Comparison of ENCODE assay signal across 8 cellular contexts in the genomic region with DNA sequence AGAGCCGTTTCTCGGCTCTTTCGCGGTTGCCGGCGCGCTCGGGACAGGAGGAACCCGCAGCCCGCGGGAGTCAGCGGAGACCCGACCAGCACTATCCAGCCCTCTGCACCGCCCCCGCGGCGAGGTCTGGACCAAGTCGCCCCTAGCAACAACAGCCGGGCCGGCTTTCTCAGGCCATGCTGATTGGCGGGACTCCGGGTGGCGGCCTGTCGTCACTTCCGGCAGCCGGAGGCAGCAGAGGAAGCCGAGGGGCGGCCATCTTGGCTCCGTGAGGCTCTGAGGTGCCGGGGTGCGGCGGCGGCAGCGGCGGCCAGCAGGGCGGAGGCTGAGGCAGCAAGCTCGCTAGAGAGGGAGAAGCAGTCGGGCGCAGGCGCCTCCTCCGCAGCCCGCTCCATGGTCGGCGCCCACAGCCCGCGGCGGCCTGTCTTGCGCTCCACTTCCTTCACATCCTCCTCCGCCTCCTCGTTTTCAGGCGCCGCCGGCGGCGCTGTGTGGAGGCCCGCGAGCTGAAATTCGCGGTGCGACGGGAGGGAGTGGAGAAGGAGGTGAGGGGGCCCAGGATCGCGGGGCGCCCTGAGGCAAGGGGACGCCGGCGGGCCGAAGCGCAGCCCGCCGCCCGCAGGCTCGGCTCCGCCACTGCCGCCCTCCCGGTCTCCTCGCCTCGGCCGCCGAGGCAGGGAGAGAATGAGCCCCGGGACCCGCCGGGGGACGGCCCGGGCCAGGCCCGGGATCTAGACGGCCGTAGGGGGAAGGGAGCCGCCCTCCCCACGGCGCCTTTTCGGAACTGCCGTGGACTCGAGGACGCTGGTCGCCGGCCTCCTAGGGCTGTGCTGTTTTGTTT. TPM values are rescaled to one million over a fixed set of nuclear protein-coding genes. Genes with fewer than 3 reads are reported as not detected.
DNase-seq lines count a peak whose midpoint lies in the region; ATAC-seq and TF ChIP-seq lines count a peak whose summit lies in the region.

Gene MARK3 (plus strand): TSS at position 263 of the 841 bp plus-strand sequence. CDS start 615 bp downstream, outside the sequence.

- no peaks in the 10 kb centered on the region for H3K27me3 ChIP-seq in fibroblast of lung (ENCODE audit: control insufficient read depth, insufficient read depth, low read length)
- H3K27me3 ChIP-seq in naive thymus-derived CD4-positive, alpha-beta T cell (ENCODE audit: control insufficient read depth in 2 of 2, insufficient read depth in 2 of 2, low read length in 2 of 2): no peaks in the 10 kb centered on the region

- DNase-seq in ELF-1 (ENCODE audit: low read depth, low spot score): peak; percentile 98
- DNase-seq in H4 (ENCODE audit: low spot score): peak; percentile 92
- peak; percentile 84 for DNase-seq in LNCaP clone FGC (ENCODE audit: low read depth)
- DNase-seq in RWPE1 (ENCODE audit: low spot score): peak; percentile 97
- peak; percentile 95 to 96 for DNase-seq in fibroblast of lung (ENCODE audit: low read depth in 2 of 2)
- DNase-seq in naive thymus-derived CD4-positive, alpha-beta T cell: peak; percentile 92 to 96 (median 95)
- DNase-seq in stimulated activated naive B cell treated with anti-CD40 and anti-IgM and Interleukin-4, amounts not matched to agents 10 μg/mL and 1 μg/mL and 100 μg/mL, for 72 hours: peak; percentile 97

- H3K27me3 Mint-ChIP-seq in activated T-helper 17 cell treated with anti-CD3 and anti-CD28 coated beads, Interleukin-2, amount 50 U/mL, for 72 hours: peaks cover 4% of the 10 kb centered on the region
- H3K27me3 Mint-ChIP-seq in naive thymus-derived CD4-positive, alpha-beta T cell: peaks cover 0 to 13% (median 9%) of the 10 kb centered on the region in 5 donors
- peaks cover 11 to 14% of the 10 kb centered on the region in 2 donors for H3K27me3 Mint-ChIP-seq in stimulated activated naive B cell treated with anti-CD40 and anti-IgM and Interleukin-4, amounts not matched to agents 10 μg/mL and 1 μg/mL and 100 μg/mL, for 72 hours

- H3K36me3 ChIP-seq in fibroblast of lung (ENCODE audit: control insufficient read depth, insufficient read depth, low read length): no peaks in the 10 kb centered on the region
- H3K36me3 ChIP-seq in naive thymus-derived CD4-positive, alpha-beta T cell (ENCODE audit: control insufficient read depth in 2 of 3, insufficient read depth in 3 of 3, low read length in 3 of 3): no peaks in the 10 kb centered on the region

- peaks cover 6% of the 10 kb centered on the region for H4K20me1 ChIP-seq in fibroblast of lung (ENCODE audit: control insufficient read depth, extremely low read depth, insufficient read depth, low read length)

- peak; percentile 97 for ATAC-seq in activated T-helper 17 cell treated with anti-CD3 and anti-CD28 coated beads, Interleukin-2, amount 50 U/mL, for 72 hours (replicated peaks)
- peak; percentile 93 for ATAC-seq in naive thymus-derived CD4-positive, alpha-beta T cell
- ATAC-seq in stimulated activated naive B cell treated with anti-CD40 and anti-IgM and Interleukin-4, amounts not matched to agents 10 μg/mL and 1 μg/mL and 100 μg/mL, for 72 hours (replicated peaks): peak; percentile 96 to 97

- H3K4me1 ChIP-seq in fibroblast of lung (ENCODE audit: control insufficient read depth, extremely low read depth, insufficient read depth, low read length): peaks cover 9% of the 10 kb centered on the region
- H3K4me1 ChIP-seq in naive thymus-derived CD4-positive, alpha-beta T cell (ENCODE audit: control insufficient read depth in 2 of 2, insufficient read depth in 2 of 2, low read length in 2 of 2): peaks cover 26 to 32% of the 10 kb centered on the region in 2 donors

- H3K9me3 Mint-ChIP-seq in activated T-helper 17 cell treated with anti-CD3 and anti-CD28 coated beads, Interleukin-2, amount 50 U/mL, for 72 hours: no peaks in the 10 kb centered on the region
- no peaks in the 10 kb centered on the region for H3K9me3 Mint-ChIP-seq in naive thymus-derived CD4-positive, alpha-beta T cell
- H3K9me3 Mint-ChIP-seq in stimulated activated naive B cell treated with anti-CD40 and anti-IgM and Interleukin-4, amounts not matched to agents 10 μg/mL and 1 μg/mL and 100 μg/mL, for 72 hours: peaks cover 0 to 1% of the 10 kb centered on the region in 2 donors

- peak within 1 kb of the TSS; percentile 97 for H3K4me3 Mint-ChIP-seq in activated T-helper 17 cell treated with anti-CD3 and anti-CD28 coated beads, Interleukin-2, amount 50 U/mL, for 72 hours
- H3K4me3 Mint-ChIP-seq in naive thymus-derived CD4-positive, alpha-beta T cell: peak within 1 kb of the TSS; percentile 94 to 99 (median 96)
- peak within 1 kb of the TSS; percentile 95 to 98 for H3K4me3 Mint-ChIP-seq in stimulated activated naive B cell treated with anti-CD40 and anti-IgM and Interleukin-4, amounts not matched to agents 10 μg/mL and 1 μg/mL and 100 μg/mL, for 72 hours

- H3K4me2 ChIP-seq in fibroblast of lung (ENCODE audit: extremely low read depth, insufficient read depth, low read length): peak within 1 kb of the TSS; percentile 86

- H3K27ac ChIP-seq in RWPE1 (peak within 1 kb of the TSS; percentile 91), fibroblast of lung (ENCODE audit: insufficient read depth, low read length) (peak within 1 kb of the TSS; percentile 91)
- peak within 1 kb of the TSS; percentile 90 for H3K27ac ChIP-seq in naive thymus-derived CD4-positive, alpha-beta T cell (ENCODE audit: low read depth, low read length)

- H3K9ac ChIP-seq in fibroblast of lung (ENCODE audit: insufficient read depth, low read length): peak within 1 kb of the TSS; percentile 98

- H2AFZ ChIP-seq in fibroblast of lung (ENCODE audit: low read length): peak within 1 kb of the TSS; percentile 70

- peaks cover 24% of the 10 kb centered on the region for H3K36me3 Mint-ChIP-seq in activated T-helper 17 cell treated with anti-CD3 and anti-CD28 coated beads, Interleukin-2, amount 50 U/mL, for 72 hours (ENCODE audit: low read depth)
- H3K36me3 Mint-ChIP-seq in naive thymus-derived CD4-positive, alpha-beta T cell: peaks cover 0 to 10% (median 0%) of the 10 kb centered on the region in 5 donors
- peaks cover 2 to 6% of the 10 kb centered on the region in 2 donors for H3K36me3 Mint-ChIP-seq in stimulated activated naive B cell treated with anti-CD40 and anti-IgM and Interleukin-4, amounts not matched to agents 10 μg/mL and 1 μg/mL and 100 μg/mL, for 72 hours

- POLR2A ChIA-PET in RWPE1 (lab: Yijun Ruan, JAX; ENCODE audit: low non-redundant PET): no interaction called here
- POLR2A ChIA-PET in naive thymus-derived CD4-positive, alpha-beta T cell (lab: Charles Lee): interaction anchor here (0.6 to 4.2 kb wide), 4 partner anchors 45 to 1023 kb away, joined by 4 to 51 read pairs (median 4); partner anchors contain the start of genes CINP, EIF5 and TECPR2

- CTCF ChIA-PET in RWPE1 (lab: Yijun Ruan, JAX): interaction anchor here (0.5 kb wide), 2 partner anchors 13 to 18 kb away, joined by 3 to 5 read pairs; no protein-coding TSS in a partner anchor
- CTCF ChIA-PET in naive thymus-derived CD4-positive, alpha-beta T cell (lab: Charles Lee): interaction anchor here (0.6 to 0.7 kb wide), 2 partner anchors 8 to 1364 kb away, joined by 3 read pairs; no protein-coding TSS in a partner anchor

- intact Hi-C loops in naive thymus-derived CD4-positive, alpha-beta T cell (cut with micrococcal nuclease): loop anchor here (1.0 to 10.0 kb wide), 10 partner anchors 9 to 1651 kb away; partner anchors contain the start of genes BAG5 (in 2 of the 2), COA8 (in 2 of the 2), EIF5 (in 2 of the 2) and RCOR1 (in 2 of the 2)

- H3K27ac Mint-ChIP-seq in activated T-helper 17 cell treated with anti-CD3 and anti-CD28 coated beads, Interleukin-2, amount 50 U/mL, for 72 hours: peak within 1 kb of the TSS; percentile 94
- H3K27ac Mint-ChIP-seq in naive thymus-derived CD4-positive, alpha-beta T cell: peak within 1 kb of the TSS; percentile 91 to 98 (median 95)
- H3K27ac Mint-ChIP-seq in stimulated activated naive B cell treated with anti-CD40 and anti-IgM and Interleukin-4, amounts not matched to agents 10 μg/mL and 1 μg/mL and 100 μg/mL, for 72 hours: peak within 1 kb of the TSS; percentile 98

- TF ChIP-seq CTCF in LNCaP clone FGC (IDR thresholded peaks at IDR 0.05; ENCODE audit: control insufficient read depth, extremely low read depth, insufficient read depth) (0 out of 2 replicates have a peak, but pooled peaks have one; percentile 4), RWPE1 (conservative IDR thresholded peaks at IDR 0.05; ENCODE audit: low read depth) (0 out of 2 replicates have a peak, but pooled peaks have one; percentile 15), fibroblast of lung (conservative IDR thresholded peaks at IDR 0.05 in 1 of 2, IDR thresholded peaks at IDR 0.05 in 1 of 2; ENCODE audit: low read depth in 1 of 2, low read length in 2 of 2) (peak in 1 of 2 donors; percentile 3)

- no peaks in the 10 kb centered on the region for H3K9me3 ChIP-seq in fibroblast of lung (ENCODE audit: control insufficient read depth, insufficient read depth, low read depth, low read length)
- no peaks in the 10 kb centered on the region for H3K9me3 ChIP-seq in naive thymus-derived CD4-positive, alpha-beta T cell (ENCODE audit: control insufficient read depth in 2 of 3, low read length in 3 of 3)

- H3K79me2 ChIP-seq in fibroblast of lung (ENCODE audit: control insufficient read depth, insufficient read depth, low read length): peaks cover 48% of the 10 kb centered on the region

- H3K4me1 Mint-ChIP-seq in activated T-helper 17 cell treated with anti-CD3 and anti-CD28 coated beads, Interleukin-2, amount 50 U/mL, for 72 hours: peaks cover 19% of the 10 kb centered on the region
- peaks cover 12 to 51% (median 37%) of the 10 kb centered on the region in 7 donors for H3K4me1 Mint-ChIP-seq in naive thymus-derived CD4-positive, alpha-beta T cell
- H3K4me1 Mint-ChIP-seq in stimulated activated naive B cell treated with anti-CD40 and anti-IgM and Interleukin-4, amounts not matched to agents 10 μg/mL and 1 μg/mL and 100 μg/mL, for 72 hours: peaks cover 14 to 41% of the 10 kb centered on the region in 2 donors

- H3K4me3 ChIP-seq in LNCaP clone FGC (ENCODE audit: low read depth, low read length) (peak within 1 kb of the TSS; percentile 99), fibroblast of lung (replicated peaks in 1 of 4; ENCODE audit: control extremely low read depth in 1 of 4, insufficient read depth in 1 of 4, low read depth in 3 of 4, low read length in 4 of 4) (peak within 1 kb of the TSS; percentile 95 to 99 (median 98))
- H3K4me3 ChIP-seq in naive thymus-derived CD4-positive, alpha-beta T cell (ENCODE audit: low read length): peak within 1 kb of the TSS; percentile 98

RNA-seq across cellular contexts. Expression of gene MARK3, which starts in this region (rescaled TPM):
- 35.8 and 41.8 TPM in 2 replicates for total RNA-seq in H4 (2014; rRNA removed; shearing (Covaris generic))
- total RNA-seq in activated T-helper 17 cell treated with anti-CD3 and anti-CD28 coated beads, Interleukin-2, amount 50 U/mL, for 72 hours: 10 to 100 TPM; 61.2 to 80.8 TPM
- 93.7 and 119 TPM in 2 replicates for total RNA-seq in fibroblast of lung
- 76.0 and 76.7 TPM in 2 replicates for polyA plus RNA-seq in fibroblast of lung
- 54.7 and 58.7 TPM in 2 replicates for polyA plus RNA-seq in fibroblast of lung (2012)
- polyA minus RNA-seq in fibroblast of lung (ENCODE audit: low replicate concordance): 42.1 and 43.5 TPM in 2 replicates
- 100 to 1,000 TPM in 4 of 5 experiments, 10 to 100 TPM in 1; 86.9 to 133 (median 116) TPM for total RNA-seq in naive thymus-derived CD4-positive, alpha-beta T cell
- polyA plus RNA-seq in naive thymus-derived CD4-positive, alpha-beta T cell: 10 to 100 TPM; 28.2 to 47.3 TPM

Comparison
In these comparisons a context has a peak if more than half of its experiments do, and no peak if none do; other contexts are left out.
1. Peak in every context shown above with its lines: DNase-seq, ATAC-seq, H3K4me3 ChIP-seq and H3K27ac ChIP-seq.